In the genomic region with DNA sequence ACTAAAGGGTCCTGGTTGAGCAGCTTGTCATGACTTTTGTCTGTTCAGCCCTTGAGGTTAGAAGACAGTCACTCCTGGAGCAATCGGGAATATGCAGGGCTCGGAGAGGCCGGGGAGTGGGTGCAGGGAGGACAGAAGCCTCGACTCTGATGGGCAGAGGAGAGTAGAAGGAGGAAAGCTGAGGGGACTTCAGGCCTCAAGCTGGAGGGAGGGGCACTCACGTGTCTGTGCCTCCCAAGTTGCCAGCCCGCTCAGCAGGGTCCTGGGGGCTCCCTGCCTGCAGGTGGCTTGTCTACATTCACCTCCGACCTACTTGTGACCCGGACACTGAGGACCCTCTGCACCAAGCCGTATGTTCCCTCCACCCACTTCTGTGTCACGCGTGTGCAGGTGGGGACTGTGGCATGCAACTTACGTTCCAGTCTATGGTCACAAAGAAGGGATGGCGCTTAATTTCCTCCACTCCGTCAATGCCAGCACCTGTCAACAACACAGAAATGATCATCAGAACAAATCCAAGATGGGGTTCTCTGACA, we compare ENCODE assay signal across 32 cellular contexts.
"Had no signal": no experiment of that assay in that cellular context is flagged by ENCODE, and none has a peak within 500 bp of the region (broad histone marks: within the 10 kb centered on the region; RNA-seq: fewer than 3 reads in every experiment).

No MANE protein-coding gene starts in this region.

- H3K27ac ChIP-seq: brain microvascular endothelial cell, WERI-Rb-1 had no signal

- H3K4me3 ChIP-seq: MG63 had no signal

- H3K4me1 Mint-ChIP-seq: activated CD4-positive, alpha-beta T cell treated with anti-CD3 and anti-CD28 coated beads, Interleukin-2, amount 10 ng/mL, durations not matched to agents 24 days and 14 days; activated naive CD8-positive, alpha-beta T cell treated with anti-CD3 and anti-CD28 coated beads for 36 hours had no signal

- H3K36me3 ChIP-seq: brain microvascular endothelial cell, WERI-Rb-1 had no signal

- H3K9me3 ChIP-seq: MG63 had no signal

- ATAC-seq: activated CD8-positive, alpha-beta T cell treated with anti-CD3 and anti-CD28 coated beads for 36 hours; Panc1; SK-N-SH treated with all-trans-retinoic acid at 6 μM for 48 hours; T-cell had no signal

- H3K27me3 ChIP-seq: brain microvascular endothelial cell, MG63 had no signal

- DNase-seq: activated CD4-positive, alpha-beta T cell treated with anti-CD3 and anti-CD28 coated beads for 1 hour; activated CD4-positive, alpha-beta T cell treated with anti-CD3 and anti-CD28 coated beads, Interleukin-2, amount 10 ng/mL, durations not matched to agents 24 days and 14 days; activated CD4-positive, alpha-beta T cell treated with anti-CD3 and anti-CD28 coated beads, Interleukin-2, amount 50 U/mL, for 4 hours; activated CD4-positive, CD25-positive, alpha-beta regulatory T cell; activated CD8-positive, alpha-beta T cell treated with anti-CD3 and anti-CD28 coated beads for 36 hours; activated naive CD4-positive, alpha-beta T cell; activated naive CD4-positive, alpha-beta T cell treated with anti-CD3 and anti-CD28 coated beads, Interleukin-2, amount 50 U/mL, for 16 hours; activated naive CD8-positive, alpha-beta T cell treated with anti-CD3 and anti-CD28 coated beads for 36 hours; activated T-cell treated with anti-CD3 and anti-CD28 coated beads, Interleukin-2, amount 50 U/mL, for 1 hour; amniotic stem cell; aorta; brain microvascular endothelial cell; Kasumi-1; KG1; MG63; NCI-H1048; NCI-H1105 treated with DMSO at 0.1 percent for 48 hours; NCI-H1436; NCI-H1694; NCI-H1930; NCI-H2081 treated with DMSO at 0.1 percent for 48 hours; NCI-H345; NCI-H524 treated with DMSO at 0.1 percent for 48 hours; SIG-M5; T-cell; T-helper 2 cell; T-helper 9 cell; WERI-Rb-1 had no signal

- H3K9me3 Mint-ChIP-seq: activated CD4-positive, alpha-beta T cell treated with anti-CD3 and anti-CD28 coated beads, Interleukin-2, amount 10 ng/mL, durations not matched to agents 24 days and 14 days; activated CD8-positive, alpha-beta T cell treated with anti-CD3 and anti-CD28 coated beads for 36 hours; activated naive CD8-positive, alpha-beta T cell treated with anti-CD3 and anti-CD28 coated beads for 36 hours; activated T-helper 2 cell treated with anti-CD3 and anti-CD28 coated beads, Interferon-gamma antibody, Interleukin-2, Interleukin-4, amounts not matched to agents 10 μg/mL and 5 μg/mL and 100 μg/mL, durations not matched to agents 14 hours and 24 hours and 36 hours; central memory CD8-positive, alpha-beta T cell; T-cell had no signal

- H3K36me3 Mint-ChIP-seq: activated naive CD8-positive, alpha-beta T cell treated with anti-CD3 and anti-CD28 coated beads for 36 hours; T-cell had no signal

- H3K4me3 Mint-ChIP-seq: activated CD4-positive, alpha-beta T cell treated with anti-CD3 and anti-CD28 coated beads, Interleukin-2, amount 10 ng/mL, durations not matched to agents 24 days and 14 days; activated CD8-positive, alpha-beta T cell treated with anti-CD3 and anti-CD28 coated beads for 36 hours; activated naive CD8-positive, alpha-beta T cell treated with anti-CD3 and anti-CD28 coated beads for 36 hours; central memory CD8-positive, alpha-beta T cell; T-cell had no signal

- H3K27me3 Mint-ChIP-seq: activated CD4-positive, alpha-beta T cell treated with anti-CD3 and anti-CD28 coated beads, Interleukin-2, amount 10 ng/mL, durations not matched to agents 24 days and 14 days; activated CD8-positive, alpha-beta T cell treated with anti-CD3 and anti-CD28 coated beads for 36 hours; activated naive CD8-positive, alpha-beta T cell treated with anti-CD3 and anti-CD28 coated beads for 36 hours; T-cell had no signal

- H3K27ac Mint-ChIP-seq: activated CD4-positive, alpha-beta T cell treated with anti-CD3 and anti-CD28 coated beads, Interleukin-2, amount 10 ng/mL, durations not matched to agents 24 days and 14 days; activated CD8-positive, alpha-beta T cell treated with anti-CD3 and anti-CD28 coated beads for 36 hours; activated naive CD8-positive, alpha-beta T cell treated with anti-CD3 and anti-CD28 coated beads for 36 hours; activated T-helper 2 cell treated with anti-CD3 and anti-CD28 coated beads, Interferon-gamma antibody, Interleukin-2, Interleukin-4, amounts not matched to agents 10 μg/mL and 5 μg/mL and 100 μg/mL, durations not matched to agents 14 hours and 24 hours and 36 hours; T-cell had no signal
